In genomic region chr2:215687149-215688031, GRCh38 we compare ENCODE assay signal across 26 cellular contexts.
"Had no signal": no experiment of that assay in that cellular context is flagged by ENCODE, and none has a peak within 500 bp of the region (broad histone marks: within the 10 kb centered on the region; RNA-seq: fewer than 3 reads in every experiment).

No MANE protein-coding gene starts in this region.

- H3K4me1 ChIP-seq: foreskin keratinocyte, lower lobe of right lung, pancreas, prostate gland had no signal

- H3K27ac Mint-ChIP-seq: activated CD4-positive, alpha-beta memory T cell treated with anti-CD3 and anti-CD28 coated beads for 36 hours; activated CD4-positive, alpha-beta T cell treated with anti-CD3 and anti-CD28 coated beads, Interleukin-2, amount 10 ng/mL, durations not matched to agents 24 days and 14 days; activated naive CD4-positive, alpha-beta T cell treated with anti-CD3 and anti-CD28 coated beads, Interleukin-2, amount 10 ng/mL, durations not matched to agents 7 days and 5 days; activated naive CD8-positive, alpha-beta T cell treated with anti-CD3 and anti-CD28 coated beads, Interleukin-2, amount 10 ng/mL, durations not matched to agents 7 days and 5 days; activated T-helper 1 cell treated with anti-CD3 and anti-CD28 coated beads, Interleukin-12 subunit alpha, Interleukin-12 subunit beta, Interleukin-2, Interleukin-4 antibody, amounts not matched to agents 30 ng/mL and 10 ng/mL and 1 ng/mL, durations not matched to agents 14 hours and 24 hours and 36 hours; nephron had no signal

- H3K27ac ChIP-seq: ascending aorta, foreskin keratinocyte, heart right ventricle, left lung, lower lobe of right lung, neutrophil, pancreas, prostate gland, testis, transverse colon had no signal

- H3K9me3 ChIP-seq: ascending aorta, heart right ventricle, left lung, lower lobe of right lung, neutrophil, pancreas, prostate gland, testis, transverse colon had no signal

- H3K36me3 ChIP-seq: ascending aorta, heart right ventricle, left lung, lower lobe of right lung, neutrophil, pancreas, prostate gland, transverse colon had no signal

- H3K27me3 Mint-ChIP-seq: activated CD4-positive, alpha-beta memory T cell treated with anti-CD3 and anti-CD28 coated beads for 36 hours had no signal

- H3K4me3 Mint-ChIP-seq: activated CD4-positive, alpha-beta memory T cell treated with anti-CD3 and anti-CD28 coated beads for 36 hours; activated CD4-positive, alpha-beta T cell treated with anti-CD3 and anti-CD28 coated beads, Interleukin-2, amount 10 ng/mL, durations not matched to agents 24 days and 14 days; activated naive CD4-positive, alpha-beta T cell treated with anti-CD3 and anti-CD28 coated beads, Interleukin-2, amount 10 ng/mL, durations not matched to agents 7 days and 5 days; activated naive CD8-positive, alpha-beta T cell treated with anti-CD3 and anti-CD28 coated beads, Interleukin-2, amount 10 ng/mL, durations not matched to agents 7 days and 5 days; activated T-helper 1 cell treated with anti-CD3 and anti-CD28 coated beads, Interleukin-12 subunit alpha, Interleukin-12 subunit beta, Interleukin-2, Interleukin-4 antibody, amounts not matched to agents 30 ng/mL and 10 ng/mL and 1 ng/mL, durations not matched to agents 14 hours and 24 hours and 36 hours; endodermal cell; nephron had no signal

- ATAC-seq: esophagus mucosa, foreskin keratinocyte, heart right ventricle, left lung, lower lobe of right lung, pancreas had no signal

- FAIRE-seq: islet of Langerhans, pancreas had no signal

- H3K36me3 Mint-ChIP-seq: activated CD4-positive, alpha-beta memory T cell treated with anti-CD3 and anti-CD28 coated beads for 36 hours had no signal

- DNase-seq: activated CD4-positive, alpha-beta memory T cell treated with anti-CD3 and anti-CD28 coated beads for 36 hours; activated CD4-positive, alpha-beta T cell treated with anti-CD3 and anti-CD28 coated beads, Interleukin-2, amount 10 ng/mL, durations not matched to agents 24 days and 14 days; activated CD4-positive, CD25-positive, alpha-beta regulatory T cell treated with anti-CD3 and anti-CD28 coated beads, Interleukin-2, amount 50 U/mL, for 72 hours; activated CD8-positive, alpha-beta memory T cell treated with anti-CD3 and anti-CD28 coated beads, Interleukin-2, amount 50 U/mL, for 4 hours; activated gamma-delta T cell; activated naive CD4-positive, alpha-beta T cell treated with anti-CD3 and anti-CD28 coated beads, Interleukin-2, amount 10 ng/mL, durations not matched to agents 7 days and 5 days; activated naive CD8-positive, alpha-beta T cell treated with anti-CD3 and anti-CD28 coated beads, Interleukin-2, amount 10 ng/mL, durations not matched to agents 7 days and 5 days; activated T-cell treated with anti-CD3 and anti-CD28 coated beads, Interleukin-2, amount 50 U/mL, for 1 hour; caudate nucleus; endodermal cell; foreskin keratinocyte; heart right ventricle; left lung; lower lobe of right lung; pancreas; stimulated activated naive CD4-positive, alpha-beta T cell; T-helper 2 cell; testis; transverse colon had no signal

- H3K9me3 Mint-ChIP-seq: nephron had no signal

- H3K4me1 Mint-ChIP-seq: activated CD4-positive, alpha-beta T cell treated with anti-CD3 and anti-CD28 coated beads, Interleukin-2, amount 10 ng/mL, durations not matched to agents 24 days and 14 days; activated naive CD8-positive, alpha-beta T cell treated with anti-CD3 and anti-CD28 coated beads, Interleukin-2, amount 10 ng/mL, durations not matched to agents 7 days and 5 days had no signal

- H3K4me3 ChIP-seq: ascending aorta, heart right ventricle, left lung, lower lobe of right lung, pancreas, prostate gland, testis, transverse colon had no signal

- H3K27me3 ChIP-seq: ascending aorta, foreskin keratinocyte, heart right ventricle, left lung, pancreas, testis, transverse colon had no signal
